ENCODE assay signal across 8 cellular contexts in genomic region chr1:201016211-201016651, GRCh38. TPM values are rescaled to one million over a fixed set of nuclear protein-coding genes. Genes with fewer than 3 reads are reported as not detected.
DNase-seq lines count a peak whose midpoint lies in the region; ATAC-seq and TF ChIP-seq lines count a peak whose summit lies in the region.

No MANE protein-coding gene starts in this region.

- ATAC-seq in GM21723 (IDR thresholded peaks at IDR 0.05; ENCODE audit: unreplicated experiment) (no peak), HG03520 (IDR thresholded peaks at IDR 0.05; ENCODE audit: unreplicated experiment) (no peak), HG03045 (IDR thresholded peaks at IDR 0.05; ENCODE audit: unreplicated experiment) (no peak), GM21737 (IDR thresholded peaks at IDR 0.05; ENCODE audit: unreplicated experiment) (no peak)

- peak overlapping the region; percentile 67 for H3K27ac ChIP-seq in caudate nucleus (ENCODE audit: low read depth, low read length)

- no peak for TF ChIP-seq CTCF in osteocyte (IDR thresholded peaks at IDR 0.05)

- DNase-seq in EH (ENCODE audit: low read depth) (peak; percentile 61), NCI-H2081 treated with DMSO at 0.1 percent for 48 hours (lab: John Stamatoyannopoulos, UW) (peak; percentile 50), caudate nucleus (lab: John Stamatoyannopoulos, UW) (peak in 51 of 61 donors; percentile 23 to 89 (median 63)), osteocyte (ENCODE audit: extremely low spot score, unreplicated experiment) (no peak)

- no peak overlapping the region for H3K4me3 Mint-ChIP-seq in osteocyte (ENCODE audit: unreplicated experiment)

- peaks cover 34% of the 10 kb centered on the region for H3K4me1 Mint-ChIP-seq in osteocyte (ENCODE audit: unreplicated experiment)

- H3K9me3 Mint-ChIP-seq in osteocyte (ENCODE audit: unreplicated experiment) = no peaks in the 10 kb centered on the region

- peak overlapping the region; percentile 73 for H3K27ac Mint-ChIP-seq in osteocyte (ENCODE audit: unreplicated experiment)

- H3K27me3 Mint-ChIP-seq in osteocyte (ENCODE audit: unreplicated experiment) = peaks cover 2% of the 10 kb centered on the region

- H3K36me3 Mint-ChIP-seq in osteocyte (ENCODE audit: unreplicated experiment) = no peaks in the 10 kb centered on the region

RNA-seq across cellular contexts. Expression of gene KIF21B, which starts 7.3 kb away (rescaled TPM):
- 0.63 and 0.97 TPM in 2 replicates for total RNA-seq in osteocyte
